9 cellular contexts compared by ENCODE assay signal in the genomic region with DNA sequence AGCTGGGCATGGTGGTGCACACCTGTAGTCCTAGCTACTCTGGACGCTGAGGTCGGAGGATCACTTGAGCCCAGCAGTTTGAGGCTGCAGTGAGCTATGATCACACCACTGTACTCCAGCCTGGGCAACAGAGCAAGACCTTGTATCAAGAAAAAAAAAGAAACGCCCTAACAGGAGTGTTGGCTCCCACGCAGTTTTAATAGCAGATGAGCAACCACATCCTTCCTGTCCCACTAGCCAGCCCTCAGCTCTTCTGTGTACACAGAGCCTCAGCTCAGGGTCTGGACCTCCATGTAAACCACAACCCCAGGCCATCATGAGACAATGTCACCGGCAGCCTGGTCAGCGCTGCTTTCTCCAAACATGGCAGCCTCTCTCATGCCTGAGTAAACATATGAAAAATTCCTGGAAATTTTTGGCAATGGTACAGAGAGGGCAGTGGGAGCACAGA.
DNase-seq lines count a peak whose midpoint lies in the region; ATAC-seq and TF ChIP-seq lines count a peak whose summit lies in the region.
"Had no signal": no experiment of that assay in that cellular context is flagged by ENCODE, and none has a peak within 500 bp of the region (broad histone marks: within the 10 kb centered on the region; RNA-seq: fewer than 3 reads in every experiment).

No MANE protein-coding gene starts in this region.

- H3K27ac ChIP-seq in right lobe of liver: peak overlapping the region in 1 of 3 donors; percentile 19
- H3K27ac ChIP-seq: tibial artery had no signal

- H3K4me3 Mint-ChIP-seq in activated T-cell treated with anti-CD3 and anti-CD28 coated beads, Interleukin-2, amount 50 U/mL, for 72 hours: peak overlapping the region; percentile 43 to 63

- TF ChIP-seq CTCF in right lobe of liver (IDR thresholded peaks at IDR 0.05): no peak

- H3K36me3 Mint-ChIP-seq in activated T-cell treated with anti-CD3 and anti-CD28 coated beads, Interleukin-2, amount 50 U/mL, for 72 hours (ENCODE audit: insufficient read depth in 2 of 2): peaks cover 10 to 22% of the 10 kb centered on the region in 2 donors

- peak; percentile 92 for ATAC-seq in GM21423 (IDR thresholded peaks at IDR 0.05; ENCODE audit: unreplicated experiment)
- ATAC-seq in HG03558 (IDR thresholded peaks at IDR 0.05; ENCODE audit: extremely low read depth, unreplicated experiment): peak; percentile 86
- peak; percentile 41 to 68 for ATAC-seq in activated T-cell treated with anti-CD3 and anti-CD28 coated beads, Interleukin-2, amount 50 U/mL, for 72 hours (replicated peaks in 1 of 2)
- ATAC-seq in right lobe of liver: peak; percentile 65 to 81 (median 77)

- peak overlapping the region; percentile 43 for H3K27ac Mint-ChIP-seq in activated T-cell treated with anti-CD3 and anti-CD28 coated beads, Interleukin-2, amount 50 U/mL, for 72 hours

- no peaks in the 10 kb centered on the region for H3K27me3 Mint-ChIP-seq in activated T-cell treated with anti-CD3 and anti-CD28 coated beads, Interleukin-2, amount 50 U/mL, for 72 hours (ENCODE audit: low read depth)

- intact Hi-C loops in right lobe of liver (cut with DNase I): no loop called here

- DNase-seq in activated T-cell treated with anti-CD3 and anti-CD28 coated beads, Interleukin-2, amount 50 U/mL, for 72 hours: no peak
- DNase-seq in right lobe of liver (peak in 1 of 3 donors; percentile 39), NCI-H146 treated with DMSO at 0.1 percent for 48 hours (lab: John Stamatoyannopoulos, UW; ENCODE audit: unreplicated experiment) (no peak), NCI-H2196 treated with DMSO at 0.1 percent for 48 hours (lab: John Stamatoyannopoulos, UW; ENCODE audit: unreplicated experiment) (no peak), DMS53 (lab: John Stamatoyannopoulos, UW) (no peak)

- peaks cover 64% of the 10 kb centered on the region for H3K4me1 Mint-ChIP-seq in activated T-cell treated with anti-CD3 and anti-CD28 coated beads, Interleukin-2, amount 50 U/mL, for 72 hours (ENCODE audit: low read depth)

- H3K36me3 ChIP-seq in right lobe of liver: no peaks in the 10 kb centered on the region

- H3K27me3 ChIP-seq in right lobe of liver: no peaks in the 10 kb centered on the region
- H3K27me3 ChIP-seq: tibial artery had no signal

- H3K4me3 ChIP-seq in right lobe of liver: no peak overlapping the region
- H3K4me3 ChIP-seq: tibial artery had no signal

- H3K4me1 ChIP-seq in right lobe of liver: peaks cover 0 to 5% (median 0%) of the 10 kb centered on the region in 4 donors
- H3K4me1 ChIP-seq: tibial artery had no signal

- no peaks in the 10 kb centered on the region for H3K9me3 ChIP-seq in right lobe of liver
- H3K9me3 ChIP-seq: tibial artery had no signal

- no peaks in the 10 kb centered on the region for H3K9me3 Mint-ChIP-seq in activated T-cell treated with anti-CD3 and anti-CD28 coated beads, Interleukin-2, amount 50 U/mL, for 72 hours

- TF ChIP-seq POLR2A in GM15510 (IDR thresholded peaks at IDR 0.05; ENCODE audit: borderline replicate concordance, extremely low read depth, insufficient read length) (peak; percentile 11), right lobe of liver (IDR thresholded peaks at IDR 0.05) (no peak)

- WGBS in right lobe of liver (ENCODE audit: insufficient coverage, low coverage, low lambda C conversion rate, missing lambda C conversion rate): 54% methylated on average over 5 of the region's 6 CpGs
